ENCODE assay signal across 19 cellular contexts in genomic region chr6:138815221-138815620, GRCh38. TPM values are rescaled to one million over a fixed set of nuclear protein-coding genes. Genes with fewer than 3 reads are reported as not detected.
A peak's percentile ranks its signal among the peaks of the same experiment; 100 is the strongest.
DNase-seq lines count a peak whose midpoint lies in the region; ATAC-seq and TF ChIP-seq lines count a peak whose summit lies in the region.
"Had no signal": no experiment of that assay in that cellular context is flagged by ENCODE, and none has a peak within 500 bp of the region (broad histone marks: within the 10 kb centered on the region; RNA-seq: fewer than 3 reads in every experiment).

No MANE protein-coding gene starts in this region.

- intact Hi-C loops in lower lobe of right lung (cut with DNase I) (loop anchor here (5.0 to 10.0 kb wide), 2 partner anchors 170 to 547 kb away; partner anchors contain the start of gene REPS1), upper lobe of right lung (cut with DNase I) (loop anchor here (10.0 kb wide), 1 partner anchor 540 kb away; no protein-coding TSS in a partner anchor)

- TF ChIP-seq CTCF in lower lobe of right lung (IDR thresholded peaks at IDR 0.05) (no peak), upper lobe of right lung (IDR thresholded peaks at IDR 0.05) (no peak)

- H3K4me1 ChIP-seq in lower lobe of right lung (no peaks in the 10 kb centered on the region), upper lobe of right lung (no peaks in the 10 kb centered on the region)
- H3K4me1 ChIP-seq: A549 had no signal

- DNase-seq in NCI-H524 treated with DMSO at 0.1 percent for 48 hours (lab: John Stamatoyannopoulos, UW) (peak; percentile 65), NCI-H524 (lab: John Stamatoyannopoulos, UW) (no peak), NCI-H69 (lab: John Stamatoyannopoulos, UW) (peak; percentile 97), lower lobe of right lung (no peak), upper lobe of right lung (no peak), activated gamma-delta T cell (lab: John Stamatoyannopoulos, UW) (no peak), amniotic stem cell (lab: John Stamatoyannopoulos, UW) (no peak)
- DNase-seq: CD8-positive, alpha-beta memory T cell; Karpas-422; MG63; NCI-H1092; NCI-H1694; NCI-H2107; Right ventricle myocardium superior had no signal

- no peaks in the 10 kb centered on the region for H3K9me3 ChIP-seq in lower lobe of right lung
- no peaks in the 10 kb centered on the region for H3K9me3 ChIP-seq in upper lobe of right lung
- H3K9me3 ChIP-seq: A549; BLaER1 treated with 17β-estradiol and CSF1 and Interleukin-3, amounts not matched to agents 10 nM and 100 nM; MG63 had no signal

- H3K36me3 ChIP-seq in lower lobe of right lung (no peaks in the 10 kb centered on the region), upper lobe of right lung (no peaks in the 10 kb centered on the region)
- H3K36me3 ChIP-seq: BLaER1 treated with 17β-estradiol and CSF1 and Interleukin-3, amounts not matched to agents 10 nM and 100 nM; MG63 had no signal

- H3K27me3 ChIP-seq in lower lobe of right lung (ENCODE audit: low read depth) = no peaks in the 10 kb centered on the region
- no peaks in the 10 kb centered on the region for H3K27me3 ChIP-seq in upper lobe of right lung
- H3K27me3 ChIP-seq: BLaER1 treated with 17β-estradiol and CSF1 and Interleukin-3, amounts not matched to agents 10 nM and 100 nM; MG63 had no signal

- H3K27ac ChIP-seq in lower lobe of right lung (peak overlapping the region; percentile 14), upper lobe of right lung (no peak overlapping the region)
- H3K27ac ChIP-seq: A549; BLaER1 treated with 17β-estradiol and CSF1 and Interleukin-3, amounts not matched to agents 10 nM and 100 nM had no signal

- ATAC-seq in lower lobe of right lung (no peak), upper lobe of right lung (peak; percentile 26)

- H3K4me3 ChIP-seq in lower lobe of right lung (no peak overlapping the region), upper lobe of right lung (no peak overlapping the region)
- H3K4me3 ChIP-seq: A549; BLaER1 treated with 17β-estradiol and CSF1 and Interleukin-3, amounts not matched to agents 10 nM and 100 nM; GM12878; MG63 had no signal

RNA-seq across cellular contexts. Expression of gene ECT2L, which starts 19.3 kb away (rescaled TPM):
- 3.9 TPM for total RNA-seq in lower lobe of right lung
- total RNA-seq in upper lobe of right lung = not detected
- total RNA-seq: CD8-positive, alpha-beta memory T cell; GM12878; H1; NCI-H460 had no signal

RNA-seq across cellular contexts. Expression of gene CCDC28A, which starts 41.7 kb away (rescaled TPM):
- total RNA-seq in lower lobe of right lung = 30.8 TPM
- 19.3 TPM for total RNA-seq in upper lobe of right lung

Comparison
In these comparisons a context has a peak if more than half of its experiments do, and no peak if none do; other contexts are left out.
1. DNase-seq: peak in NCI-H524 treated with DMSO at 0.1 percent for 48 hours (single experiment) and NCI-H69 (single experiment); none in NCI-H524 (0 of 2), lower lobe of right lung (single experiment), upper lobe of right lung (single experiment), activated gamma-delta T cell (single experiment) and amniotic stem cell (single experiment).